In the genomic region with DNA sequence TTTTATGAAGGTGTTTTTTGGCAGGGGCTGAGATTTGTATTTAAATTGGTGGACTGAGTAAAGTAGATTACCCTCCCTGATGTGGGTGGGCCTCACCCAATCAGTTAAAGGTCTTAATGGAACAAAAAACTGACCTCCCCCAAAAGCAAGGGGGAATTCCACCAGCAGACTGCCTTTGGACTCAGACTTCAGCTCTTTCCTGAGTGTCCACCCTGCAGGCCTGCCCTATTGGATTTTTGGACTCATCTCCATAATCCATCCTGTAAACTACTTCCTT, we compare ENCODE assay signal across 17 cellular contexts.
A peak's percentile ranks its signal among the peaks of the same experiment; 100 is the strongest.
DNase-seq lines count a peak whose midpoint lies in the region; ATAC-seq and TF ChIP-seq lines count a peak whose summit lies in the region.
"Had no signal": no experiment of that assay in that cellular context is flagged by ENCODE, and none has a peak within 500 bp of the region (broad histone marks: within the 10 kb centered on the region; RNA-seq: fewer than 3 reads in every experiment).

No MANE protein-coding gene starts in this region.

- H3K4me1 Mint-ChIP-seq in mesothelial cell of epicardium, result peaks cover 72% of the 10 kb centered on the region
- H3K4me1 Mint-ChIP-seq: CD14-positive monocyte; CD4-positive, alpha-beta memory T cell; IgD-negative memory B cell had no signal

- H3K79me2 ChIP-seq in PC-3 (ENCODE audit: low read length) (no peaks in the 10 kb centered on the region), smooth muscle cell (ENCODE audit: low read depth) (peaks cover 3% of the 10 kb centered on the region)

- DNase-seq in PC-3 (no peak), mesothelial cell of epicardium (ENCODE audit: low spot score in 2 of 2, unreplicated experiment in 2 of 2) (no peak), smooth muscle cell (lab: John Stamatoyannopoulos, UW; ENCODE audit: unreplicated experiment) (no peak), left ventricle myocardium superior (no peak), head of caudate nucleus (no peak)
- no peak for DNase-seq in activated naive CD4-positive, alpha-beta T cell (lab: John Stamatoyannopoulos, UW)
- DNase-seq: CD4-positive, alpha-beta memory T cell; DMS153; GDM1; GOT3; H7 had no signal

- TF ChIP-seq CTCF in PC-3 (conservative IDR thresholded peaks at IDR 0.05; ENCODE audit: low read depth, low read length), result no peak
- no peak for TF ChIP-seq CTCF in mesothelial cell of epicardium (IDR thresholded peaks at IDR 0.05; ENCODE audit: unreplicated experiment)
- TF ChIP-seq CTCF in smooth muscle cell (IDR thresholded peaks at IDR 0.05; ENCODE audit: borderline replicate concordance, insufficient read depth, poor library complexity, severe bottlenecking), result no peak

- intact Hi-C loops in PC-3 (cut with micrococcal nuclease) (loop anchor here (1.0 kb wide), 1 partner anchor 28 kb away; no protein-coding TSS in a partner anchor), left ventricle myocardium superior (cut with micrococcal nuclease) (no loop called here), head of caudate nucleus (cut with DNase I) (no loop called here)

- H3K36me3 Mint-ChIP-seq in mesothelial cell of epicardium, result no peaks in the 10 kb centered on the region
- H3K36me3 Mint-ChIP-seq: CD14-positive monocyte; CD4-positive, alpha-beta memory T cell; IgD-negative memory B cell had no signal

- H3K27me3 ChIP-seq in PC-3 (ENCODE audit: low read length) (no peaks in the 10 kb centered on the region), smooth muscle cell (ENCODE audit: low read depth) (no peaks in the 10 kb centered on the region)
- H3K27me3 ChIP-seq: BLaER1 had no signal

- H3K27ac ChIP-seq in PC-3 (ENCODE audit: low read length), result peak overlapping the region; percentile 91
- peak overlapping the region; percentile 72 for H3K27ac ChIP-seq in smooth muscle cell (ENCODE audit: low read depth)
- H3K27ac ChIP-seq: A549, BLaER1 had no signal

- H3K9ac ChIP-seq in PC-3 (ENCODE audit: low read length) (peak overlapping the region; percentile 16; the same call in 1 of the 2 replicates), smooth muscle cell (ENCODE audit: low read depth) (no peak overlapping the region)
- H3K9ac ChIP-seq: BLaER1 had no signal

- H3K4me1 ChIP-seq in PC-3 (ENCODE audit: insufficient read depth, low read length) (peaks cover 55% of the 10 kb centered on the region), smooth muscle cell (ENCODE audit: low read depth) (peaks cover 31% of the 10 kb centered on the region)
- H3K4me1 ChIP-seq: BLaER1 had no signal

- H3K36me3 ChIP-seq in PC-3 (ENCODE audit: low read depth, low read length) (no peaks in the 10 kb centered on the region), smooth muscle cell (ENCODE audit: low read depth) (no peaks in the 10 kb centered on the region)
- H3K36me3 ChIP-seq: BLaER1 had no signal

- ATAC-seq in PC-3 (no peak), left ventricle myocardium superior (no peak)
- ATAC-seq: A549, HCT116, HepG2 had no signal

- POLR2A ChIA-PET in PC-3 (lab: Charles Lee; ENCODE audit: unreplicated experiment), result no interaction called here

- H3K9me3 ChIP-seq in PC-3 (ENCODE audit: low read length) (no peaks in the 10 kb centered on the region), smooth muscle cell (replicated peaks; ENCODE audit: low read depth) (no peaks in the 10 kb centered on the region)
- H3K9me3 ChIP-seq: A549, BLaER1 had no signal

- no peaks in the 10 kb centered on the region for H3K27me3 Mint-ChIP-seq in mesothelial cell of epicardium (ENCODE audit: low read depth)

- no TSS peak for BruUV-seq in PC-3 (replicated peaks; lab: Mats Ljungman, UMichigan)

- H3F3A ChIP-seq in PC-3 (ENCODE audit: low read length, unreplicated experiment), result peaks cover 8% of the 10 kb centered on the region
- peaks cover 13% of the 10 kb centered on the region for H3F3A ChIP-seq in smooth muscle cell (ENCODE audit: low read depth)

- CTCF ChIA-PET in PC-3 (lab: Charles Lee), result no interaction called here

- H3K9me2 ChIP-seq in PC-3 (replicated peaks; ENCODE audit: low read length), result no peaks in the 10 kb centered on the region

- peak overlapping the region; percentile 78 for H3K27ac Mint-ChIP-seq in mesothelial cell of epicardium
- H3K27ac Mint-ChIP-seq: CD14-positive monocyte; CD4-positive, alpha-beta memory T cell; IgD-negative memory B cell had no signal

- H3K4me3 ChIP-seq in PC-3 (ENCODE audit: low read length) (peak overlapping the region; percentile 41; the same call in 1 of the 2 replicates), smooth muscle cell (no peak overlapping the region)
- H3K4me3 ChIP-seq: A549, BLaER1 had no signal

- H3K9me3 Mint-ChIP-seq in mesothelial cell of epicardium, result no peaks in the 10 kb centered on the region
- H3K9me3 Mint-ChIP-seq: CD4-positive, alpha-beta memory T cell had no signal

- no peaks in the 10 kb centered on the region for H4K20me1 ChIP-seq in PC-3 (ENCODE audit: low read length)
- H4K20me1 ChIP-seq in smooth muscle cell (ENCODE audit: low read depth), result no peaks in the 10 kb centered on the region

- H3K4me3 Mint-ChIP-seq in mesothelial cell of epicardium, result no peak overlapping the region
- H3K4me3 Mint-ChIP-seq: CD14-positive monocyte; CD4-positive, alpha-beta memory T cell; IgD-negative memory B cell had no signal

- H2AFZ ChIP-seq in PC-3 (ENCODE audit: low read length), result no peak overlapping the region
- H2AFZ ChIP-seq in smooth muscle cell (ENCODE audit: low read depth), result no peak overlapping the region

- H3K4me2 ChIP-seq in PC-3 (ENCODE audit: low read length) (peak overlapping the region; percentile 74), smooth muscle cell (no peak overlapping the region)
- H3K4me2 ChIP-seq: A549, BLaER1 had no signal
